Comparison of ENCODE assay signal across 1 cellular context in the genomic region with DNA sequence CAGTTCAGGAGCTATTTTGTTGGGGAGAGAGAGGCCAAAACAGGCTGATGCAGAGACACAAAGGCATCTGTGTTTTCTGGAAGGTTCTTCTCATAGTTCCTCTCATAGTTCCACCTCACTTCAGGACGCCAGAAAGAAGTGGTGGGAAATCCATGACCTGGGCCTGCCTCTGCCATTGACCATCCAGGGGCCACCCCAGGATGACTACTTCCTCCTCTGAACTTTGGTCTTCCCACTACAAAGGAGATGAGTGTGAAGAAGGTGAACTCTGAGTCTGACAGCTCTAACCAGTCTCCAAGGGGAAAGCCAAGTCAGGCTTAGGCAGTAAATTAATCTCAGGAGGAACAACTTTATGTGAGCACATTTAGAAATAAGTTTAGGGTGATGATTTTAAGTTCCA.
A peak's percentile ranks its signal among the peaks of the same experiment; 100 is the strongest.
TF ChIP-seq lines count a peak whose summit lies in the region.

No MANE protein-coding gene starts in this region.

TF ChIP-seq in HepG2, 621 proteins besides CTCF, POLR2A, EP300 and RAD21 (continued from another document and continues in another):
- TF ChIP-seq SALL2 (CRISPR knock-in tag; IDR thresholded peaks at IDR 0.05) (no peak), HNF1B (CRISPR knock-in tag; IDR thresholded peaks at IDR 0.05) (no peak), TERF1 (CRISPR knock-in tag; IDR thresholded peaks at IDR 0.05) (no peak), ZKSCAN5 (CRISPR knock-in tag; IDR thresholded peaks at IDR 0.05) (no peak), BCLAF1 (IDR thresholded peaks at IDR 0.05) (no peak), ISL2 (CRISPR knock-in tag; IDR thresholded peaks at IDR 0.05) (no peak), ZNF383 (CRISPR knock-in tag; IDR thresholded peaks at IDR 0.05; ENCODE audit: borderline replicate concordance) (no peak), TBL1XR1 (IDR thresholded peaks at IDR 0.05; ENCODE audit: borderline replicate concordance, low read length, partially characterized antibody) (no peak), HMGA1 (CRISPR knock-in tag; conservative IDR thresholded peaks at IDR 0.05) (no peak), FOSL2 (CRISPR knock-in tag; IDR thresholded peaks at IDR 0.05) (peak; percentile 47; the same call in 1 of the 2 replicates), CCAR2 (optimal IDR thresholded peaks at IDR 0.05; ENCODE audit: low read depth, low read length) (no peak), ZNF451 (CRISPR knock-in tag; IDR thresholded peaks at IDR 0.05) (no peak), SRF (IDR thresholded peaks at IDR 0.05; ENCODE audit: low read depth, low read length) (no peak), SP5 (CRISPR knock-in tag; IDR thresholded peaks at IDR 0.05; ENCODE audit: borderline replicate concordance, low read depth) (no peak), E2F5 (CRISPR knock-in tag; conservative IDR thresholded peaks at IDR 0.05) (no peak), ZKSCAN1 (IDR thresholded peaks at IDR 0.05; ENCODE audit: low read length) (no peak), ZFP36 (IDR thresholded peaks at IDR 0.05; ENCODE audit: borderline replicate concordance, low read depth, low read length, partially characterized antibody) (no peak), SUZ12 (IDR thresholded peaks at IDR 0.05; ENCODE audit: low read depth, low read length) (no peak), ARNT (IDR thresholded peaks at IDR 0.05) (no peak), ZNF18 (CRISPR knock-in tag; IDR thresholded peaks at IDR 0.05; ENCODE audit: insufficient replicate concordance) (peak; percentile 30), SIX4 (CRISPR knock-in tag; IDR thresholded peaks at IDR 0.05) (no peak), SALL1 (CRISPR knock-in tag; IDR thresholded peaks at IDR 0.05) (0 out of 2 replicates have a peak, but pooled peaks have one; percentile 20), SRSF1 (optimal IDR thresholded peaks at IDR 0.05; ENCODE audit: low read depth, low read length) (no peak), KDM2A (CRISPR knock-in tag; IDR thresholded peaks at IDR 0.05; ENCODE audit: borderline replicate concordance, low read depth) (no peak), ATM (IDR thresholded peaks at IDR 0.05; ENCODE audit: borderline replicate concordance) (no peak), MED13 (CRISPR knock-in tag; IDR thresholded peaks at IDR 0.05) (no peak), RCOR2 (CRISPR knock-in tag; IDR thresholded peaks at IDR 0.05) (no peak), ZNF850 (CRISPR knock-in tag; conservative IDR thresholded peaks at IDR 0.05) (no peak), ZNF563 (CRISPR knock-in tag; IDR thresholded peaks at IDR 0.05) (no peak), SMARCC2 (IDR thresholded peaks at IDR 0.05) (no peak), ZNF879 (CRISPR knock-in tag; IDR thresholded peaks at IDR 0.05) (no peak), GATAD2A (CRISPR knock-in tag; IDR thresholded peaks at IDR 0.05) (peak; percentile 53; the same call in 1 of the 2 replicates), SP2 (CRISPR knock-in tag; IDR thresholded peaks at IDR 0.05) (no peak), ZNF30 (CRISPR knock-in tag; IDR thresholded peaks at IDR 0.05) (no peak), ZNF17 (CRISPR knock-in tag; IDR thresholded peaks at IDR 0.05) (no peak), ZNF619 (CRISPR knock-in tag; IDR thresholded peaks at IDR 0.05) (no peak), SPEN (CRISPR knock-in tag; IDR thresholded peaks at IDR 0.05; ENCODE audit: low read depth) (no peak), NR2F6 (IDR thresholded peaks at IDR 0.05) (no peak), NR2F6 (CRISPR knock-in tag; IDR thresholded peaks at IDR 0.05) (peak; percentile 27; the same call in 1 of the 2 replicates), RERE (CRISPR knock-in tag; IDR thresholded peaks at IDR 0.05; ENCODE audit: low read depth) (no peak), DNMT3B (CRISPR knock-in tag; conservative IDR thresholded peaks at IDR 0.05) (no peak)
- TF ChIP-seq, protein P1, sequence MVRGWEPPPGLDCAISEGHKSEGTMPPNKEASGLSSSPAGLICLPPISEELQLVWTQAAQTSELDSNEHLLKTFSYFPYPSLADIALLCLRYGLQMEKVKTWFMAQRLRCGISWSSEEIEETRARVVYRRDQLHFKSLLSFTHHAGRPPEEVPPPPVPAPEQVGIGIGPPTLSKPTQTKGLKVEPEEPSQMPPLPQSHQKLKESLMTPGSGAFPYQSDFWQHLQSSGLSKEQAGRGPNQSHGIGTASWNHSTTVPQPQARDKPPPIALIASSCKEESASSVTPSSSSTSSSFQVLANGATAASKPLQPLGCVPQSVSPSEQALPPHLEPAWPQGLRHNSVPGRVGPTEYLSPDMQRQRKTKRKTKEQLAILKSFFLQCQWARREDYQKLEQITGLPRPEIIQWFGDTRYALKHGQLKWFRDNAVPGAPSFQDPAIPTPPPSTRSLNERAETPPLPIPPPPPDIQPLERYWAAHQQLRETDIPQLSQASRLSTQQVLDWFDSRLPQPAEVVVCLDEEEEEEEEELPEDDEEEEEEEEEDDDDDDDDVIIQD (CRISPR knock-in tag; IDR thresholded peaks at IDR 0.05; ENCODE audit: low read depth): no peak
- TF ChIP-seq, protein P2, sequence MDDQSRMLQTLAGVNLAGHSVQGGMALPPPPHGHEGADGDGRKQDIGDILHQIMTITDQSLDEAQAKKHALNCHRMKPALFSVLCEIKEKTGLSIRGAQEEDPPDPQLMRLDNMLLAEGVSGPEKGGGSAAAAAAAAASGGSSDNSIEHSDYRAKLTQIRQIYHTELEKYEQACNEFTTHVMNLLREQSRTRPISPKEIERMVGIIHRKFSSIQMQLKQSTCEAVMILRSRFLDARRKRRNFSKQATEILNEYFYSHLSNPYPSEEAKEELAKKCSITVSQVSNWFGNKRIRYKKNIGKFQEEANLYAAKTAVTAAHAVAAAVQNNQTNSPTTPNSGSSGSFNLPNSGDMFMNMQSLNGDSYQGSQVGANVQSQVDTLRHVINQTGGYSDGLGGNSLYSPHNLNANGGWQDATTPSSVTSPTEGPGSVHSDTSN (CRISPR knock-in tag; IDR thresholded peaks at IDR 0.05; ENCODE audit: borderline replicate concordance): no peak
- TF ChIP-seq, protein P3, sequence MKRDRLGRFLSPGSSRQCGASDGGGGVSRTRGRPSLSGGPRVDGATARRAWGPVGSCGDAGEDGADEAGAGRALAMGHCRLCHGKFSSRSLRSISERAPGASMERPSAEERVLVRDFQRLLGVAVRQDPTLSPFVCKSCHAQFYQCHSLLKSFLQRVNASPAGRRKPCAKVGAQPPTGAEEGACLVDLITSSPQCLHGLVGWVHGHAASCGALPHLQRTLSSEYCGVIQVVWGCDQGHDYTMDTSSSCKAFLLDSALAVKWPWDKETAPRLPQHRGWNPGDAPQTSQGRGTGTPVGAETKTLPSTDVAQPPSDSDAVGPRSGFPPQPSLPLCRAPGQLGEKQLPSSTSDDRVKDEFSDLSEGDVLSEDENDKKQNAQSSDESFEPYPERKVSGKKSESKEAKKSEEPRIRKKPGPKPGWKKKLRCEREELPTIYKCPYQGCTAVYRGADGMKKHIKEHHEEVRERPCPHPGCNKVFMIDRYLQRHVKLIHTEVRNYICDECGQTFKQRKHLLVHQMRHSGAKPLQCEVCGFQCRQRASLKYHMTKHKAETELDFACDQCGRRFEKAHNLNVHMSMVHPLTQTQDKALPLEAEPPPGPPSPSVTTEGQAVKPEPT (CRISPR knock-in tag; IDR thresholded peaks at IDR 0.05; ENCODE audit: low read depth): no peak
